ENCODE assay signal across 8 cellular contexts in the genomic region with DNA sequence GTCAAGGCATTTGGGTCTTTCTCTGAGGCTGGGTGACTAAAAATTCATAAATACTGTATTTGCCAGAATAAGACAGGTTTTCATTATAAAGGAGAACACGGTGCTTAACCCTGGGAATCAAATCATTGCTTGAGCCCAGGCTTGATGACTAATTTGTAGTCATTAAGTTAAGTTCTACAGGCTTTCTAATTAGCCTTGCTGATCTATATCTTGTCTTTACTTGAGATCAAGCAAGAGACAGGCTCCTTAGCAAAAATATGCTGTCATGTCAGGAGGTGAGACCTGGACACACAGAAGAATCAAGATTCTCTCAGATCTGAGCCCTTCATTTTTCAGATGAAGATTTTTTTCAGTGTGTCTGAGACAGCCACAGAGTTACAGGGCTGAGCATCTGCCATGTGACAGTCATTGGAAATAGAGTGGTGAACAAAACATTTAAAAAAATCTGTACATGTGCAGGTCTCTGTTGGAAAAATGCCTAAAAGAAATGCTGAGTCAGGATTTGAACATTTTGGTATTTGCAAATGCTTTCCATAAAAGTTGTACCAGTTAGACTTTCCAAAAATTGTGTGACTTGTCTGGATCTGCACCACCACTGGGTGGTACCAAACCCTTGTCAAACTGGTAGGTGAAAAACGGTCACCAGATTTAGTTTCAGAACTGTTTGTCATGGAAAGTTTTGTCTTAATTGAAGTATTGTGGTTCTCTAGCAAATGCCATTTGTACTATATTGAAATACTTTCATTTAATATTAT. TPM values are rescaled to one million over a fixed set of nuclear protein-coding genes. Genes with fewer than 3 reads are reported as not detected.
DNase-seq lines count a peak whose midpoint lies in the region; ATAC-seq, FAIRE-seq and TF ChIP-seq lines count a peak whose summit lies in the region.

No MANE protein-coding gene starts in this region.

- H3K36me3 Mint-ChIP-seq in activated CD8-positive, alpha-beta memory T cell treated with anti-CD3 and anti-CD28 coated beads, Interleukin-2, amount 10 ng/mL, durations not matched to agents 7 days and 5 days: peaks cover 37% of the 10 kb centered on the region
- H3K36me3 Mint-ChIP-seq in stimulated activated effector memory CD8-positive, alpha-beta T cell treated with anti-CD3 and anti-CD28 coated beads, Interleukin-12 subunit alpha, Interleukin-12 subunit beta, amount 100 ng/mL, for 72 hours: peaks cover 6% of the 10 kb centered on the region

- H4K20me1 ChIP-seq in GM12878 (ENCODE audit: control insufficient read depth, insufficient read depth): no peaks in the 10 kb centered on the region

- peak; percentile 57 for FAIRE-seq in GM12878 (lab: Jason Lieb, UNC)

- ATAC-seq in activated CD8-positive, alpha-beta memory T cell treated with anti-CD3 and anti-CD28 coated beads, Interleukin-2, amount 10 ng/mL, durations not matched to agents 7 days and 5 days: peak; percentile 67
- peak; percentile 78 for ATAC-seq in GM12878
- ATAC-seq in stimulated activated effector memory CD8-positive, alpha-beta T cell treated with anti-CD3 and anti-CD28 coated beads, Interleukin-12 subunit alpha, Interleukin-12 subunit beta, amount 100 ng/mL, for 72 hours: peak; percentile 83

- RAD21 ChIA-PET in GM12878 (lab: Charles Lee; ENCODE audit: unreplicated experiment): interaction anchor here (0.6 kb wide), 1 partner anchor 9 kb away, joined by 3 read pairs; no protein-coding TSS in a partner anchor

- H3K79me2 ChIP-seq in GM12878 (ENCODE audit: control insufficient read depth, insufficient read depth, low read length): no peaks in the 10 kb centered on the region

- no peak overlapping the region for H3K27ac ChIP-seq in GM12878 (ENCODE audit: control insufficient read depth, insufficient read depth)

- in situ Hi-C loops in GM12878 (cut with MboI): no loop called here

- POLR2A ChIA-PET in GM12878 (lab: Charles Lee): interaction anchor here (1.2 kb wide), 1 partner anchor 8 kb away, joined by 4 read pairs; no protein-coding TSS in a partner anchor

- peak overlapping the region; percentile 73 for H3K27ac Mint-ChIP-seq in activated CD8-positive, alpha-beta memory T cell treated with anti-CD3 and anti-CD28 coated beads, Interleukin-2, amount 10 ng/mL, durations not matched to agents 7 days and 5 days
- peak overlapping the region; percentile 72 for H3K27ac Mint-ChIP-seq in stimulated activated effector memory CD8-positive, alpha-beta T cell treated with anti-CD3 and anti-CD28 coated beads, Interleukin-12 subunit alpha, Interleukin-12 subunit beta, amount 100 ng/mL, for 72 hours

- H2AFZ ChIP-seq in GM12878 (ENCODE audit: control insufficient read depth, low read depth, low read length): no peak overlapping the region

- no peak overlapping the region for H3K9ac ChIP-seq in GM12878 (ENCODE audit: control insufficient read depth, insufficient read depth, low read length)

- peaks cover 19% of the 10 kb centered on the region for H3K4me1 Mint-ChIP-seq in activated CD8-positive, alpha-beta memory T cell treated with anti-CD3 and anti-CD28 coated beads, Interleukin-2, amount 10 ng/mL, durations not matched to agents 7 days and 5 days
- H3K4me1 Mint-ChIP-seq in stimulated activated effector memory CD8-positive, alpha-beta T cell treated with anti-CD3 and anti-CD28 coated beads, Interleukin-12 subunit alpha, Interleukin-12 subunit beta, amount 100 ng/mL, for 72 hours: peaks cover 14% of the 10 kb centered on the region

- peak; percentile 30 to 68 (median 35); a peak in 5 of 6 replicates for TF ChIP-seq CTCF in GM12878 (IDR thresholded peaks at IDR 0.05 in 2 of 3, conservative IDR thresholded peaks at IDR 0.05 in 1 of 3; ENCODE audit: control insufficient read depth in 2 of 3, extremely low read depth in 1 of 3, insufficient read depth in 1 of 3, low read depth in 3 of 3, low read length in 3 of 3)

- 45% methylated on average over 2 of the region's 2 CpGs for WGBS in GM12878 (ENCODE audit: insufficient coverage, insufficient replicate concordance, low lambda C conversion rate, missing lambda C conversion rate)

- H3K4me3 Mint-ChIP-seq in activated CD8-positive, alpha-beta memory T cell treated with anti-CD3 and anti-CD28 coated beads, Interleukin-2, amount 10 ng/mL, durations not matched to agents 7 days and 5 days: no peak overlapping the region
- no peak overlapping the region for H3K4me3 Mint-ChIP-seq in stimulated activated effector memory CD8-positive, alpha-beta T cell treated with anti-CD3 and anti-CD28 coated beads, Interleukin-12 subunit alpha, Interleukin-12 subunit beta, amount 100 ng/mL, for 72 hours

- peak; percentile 58 for TF ChIP-seq RAD21 in GM12878 (IDR thresholded peaks at IDR 0.05; ENCODE audit: insufficient read depth, low read depth, low read length)

- H3K9me3 ChIP-seq in GM12878 (replicated peaks; ENCODE audit: control insufficient read depth, insufficient read depth, low read length): no peaks in the 10 kb centered on the region

- TF ChIP-seq POLR2A in GM12878 (IDR thresholded peaks at IDR 0.05; ENCODE audit: low read depth, low read length): no peak

- H3K4me3 ChIP-seq in GM12878: no peak overlapping the region

- H3K27me3 ChIP-seq in GM12878 (replicated peaks in 1 of 2; ENCODE audit: control insufficient read depth in 2 of 2, insufficient read depth in 2 of 2, low read length in 1 of 2): no peaks in the 10 kb centered on the region

- H3K4me1 ChIP-seq in GM12878 (ENCODE audit: control insufficient read depth, insufficient read depth, low read length): no peaks in the 10 kb centered on the region

- BruUV-seq in GM12878 (replicated peaks; lab: Mats Ljungman, UMichigan): no TSS peak

- intact Hi-C loops in GM12878 (cut with micrococcal nuclease; ENCODE audit: unreplicated experiment): no loop called here

- SMC1A ChIA-PET in GM12878 (lab: Charles Lee; ENCODE audit: uncharacterized antibody, unreplicated experiment): no interaction called here

- peaks cover 0 to 7% of the 10 kb centered on the region in 2 experiments; a peak in 3 of 4 replicates for H3K36me3 ChIP-seq in GM12878 (ENCODE audit: control insufficient read depth in 2 of 2, insufficient read depth in 2 of 2, low read length in 1 of 2)

- no peak overlapping the region for H3K4me2 ChIP-seq in GM12878 (ENCODE audit: control insufficient read depth, insufficient read depth)

- no peaks in the 10 kb centered on the region for H3K9me3 Mint-ChIP-seq in activated CD8-positive, alpha-beta memory T cell treated with anti-CD3 and anti-CD28 coated beads, Interleukin-2, amount 10 ng/mL, durations not matched to agents 7 days and 5 days (ENCODE audit: low read depth)
- no peaks in the 10 kb centered on the region for H3K9me3 Mint-ChIP-seq in stimulated activated effector memory CD8-positive, alpha-beta T cell treated with anti-CD3 and anti-CD28 coated beads, Interleukin-12 subunit alpha, Interleukin-12 subunit beta, amount 100 ng/mL, for 72 hours

- 0 out of 4 replicates have a peak, but pooled peaks of 1 of the 2 experiments have one; percentile 13 for TF ChIP-seq EP300 in GM12878 (IDR thresholded peaks at IDR 0.05; ENCODE audit: borderline replicate concordance in 1 of 2, control insufficient read depth in 1 of 2, low read depth in 2 of 2, low read length in 2 of 2)

- H3K27me3 Mint-ChIP-seq in activated CD8-positive, alpha-beta memory T cell treated with anti-CD3 and anti-CD28 coated beads, Interleukin-2, amount 10 ng/mL, durations not matched to agents 7 days and 5 days: no peaks in the 10 kb centered on the region

- peak; percentile 54 for DNase-seq in activated CD8-positive, alpha-beta memory T cell treated with anti-CD3 and anti-CD28 coated beads, Interleukin-2, amount 10 ng/mL, durations not matched to agents 7 days and 5 days
- no peak for DNase-seq in activated CD8-positive, alpha-beta memory T cell treated with anti-CD3 and anti-CD28 coated beads, Interleukin-2, amount 50 U/mL, for 48 hours
- DNase-seq in LHCN-M2 (ENCODE audit: low read depth) (peak; percentile 41), GM12878 (ENCODE audit: low read depth, low spot score) (no peak), ecto neural progenitor cell (ENCODE audit: low spot score) (no peak), NCI-H2227 (lab: John Stamatoyannopoulos, UW; ENCODE audit: unreplicated experiment) (no peak), Ammon's horn (ENCODE audit: low spot score) (no peak)
- peak in 1 of 2 donors; percentile 46 for DNase-seq in stimulated activated effector memory CD8-positive, alpha-beta T cell treated with anti-CD3 and anti-CD28 coated beads, Interleukin-12 subunit alpha, Interleukin-12 subunit beta, amount 100 ng/mL, for 72 hours (ENCODE audit: low spot score in 2 of 2)

- CTCF ChIA-PET in activated CD8-positive, alpha-beta memory T cell treated with anti-CD3 and anti-CD28 coated beads, Interleukin-2, amount 10 ng/mL, durations not matched to agents 7 days and 5 days (lab: Charles Lee): interaction anchor here (1.5 to 1.6 kb wide), 2 partner anchors 12 to 17 kb away, joined by 4 to 6 read pairs; no protein-coding TSS in a partner anchor
- CTCF ChIA-PET in GM12878 (lab: Yijun Ruan, JAX): no interaction called here

TF ChIP-seq in GM12878, 131 proteins besides CTCF, POLR2A, EP300 and RAD21 (continues in another document):
- TF ChIP-seq CHD2 (IDR thresholded peaks at IDR 0.05; ENCODE audit: borderline replicate concordance, low read depth, low read length) (no peak), PAX5 (IDR thresholded peaks at IDR 0.05; ENCODE audit: borderline replicate concordance, low read depth, low read length) (no peak), ZNF217 (IDR thresholded peaks at IDR 0.05) (no peak), BRCA1 (IDR thresholded peaks at IDR 0.05; ENCODE audit: low read depth, low read length) (no peak)

RNA-seq across cellular contexts. Expression of a gene that starts 14.7 kb away (rescaled TPM):
- 10 to 100 TPM; 75.5 to 77.2 TPM for total RNA-seq in activated CD8-positive, alpha-beta memory T cell treated with anti-CD3 and anti-CD28 coated beads, Interleukin-2, amount 10 ng/mL, durations not matched to agents 7 days and 5 days
- total RNA-seq in LHCN-M2 (2014; rRNA removed) (183 and 196 TPM in 2 replicates), GM12878 (2014; rRNA removed) (75.9 and 80.8 TPM in 2 replicates), GM12878 (2014; rRNA removed; fragmentation: Illumina TruSeq; extraction: Trizol) (88.9 and 91.5 TPM in 2 replicates), GM12878 (2021) (57.1 and 62.2 TPM in 2 replicates)
- 58.1 TPM for polyA plus RNA-seq in LHCN-M2 (2012)
- total RNA-seq in GM12878 (2013; cell fraction: nucleolus; rRNA removed): 41.0 and 49.3 TPM in 2 replicates
- polyA plus RNA-seq in GM12878 (2011; ENCODE audit: low read depth): 39.0 TPM
- polyA plus RNA-seq in GM12878 (2011; rRNA removed) (139 and 177 TPM in 2 replicates), GM12878 (2014; fragmentation: Illumina TruSeq; extraction: Trizol) (88.4 and 106 TPM in 2 replicates), GM12878 (2014; fragmentation: Nextera tagmentation; extraction: Ambion mirVana) (10 to 100 TPM; 58.2 to 93.5 TPM), GM12878 (2014; rRNA removed) (96.1 and 97.9 TPM in 2 replicates), GM12878 (2016; fragmentation: Nextera tagmentation; extraction: Ambion mirVana) (100 to 1,000 TPM; 127 to 130 TPM)
- 46.3 and 51.9 TPM in 2 replicates for polyA plus RNA-seq in GM12878 (2011; cell fraction: cytosol; rRNA removed)
- polyA plus RNA-seq in GM12878 (2011; cell fraction: nucleus; rRNA removed): 33.2 and 35.9 TPM in 2 replicates
- 43.1 and 51.9 TPM in 2 replicates for polyA plus RNA-seq in GM12878 (2012)
- 50.1 and 63.1 TPM in 2 replicates for polyA minus RNA-seq in GM12878 (2011; rRNA and poly(A)+ RNA removed)
- 13.9 and 19.0 TPM in 2 replicates for polyA minus RNA-seq in GM12878 (2011; cell fraction: cytosol; rRNA and poly(A)+ RNA removed)
- polyA minus RNA-seq in GM12878 (2011; cell fraction: nucleus; rRNA and poly(A)+ RNA removed): 5.8 and 15.5 TPM in 2 replicates

Comparison
In these comparisons a context has a peak if more than half of its experiments do, and no peak if none do; other contexts are left out.
1. DNase-seq: peak in activated CD8-positive, alpha-beta memory T cell treated with anti-CD3 and anti-CD28 coated beads, Interleukin-2, amount 10 ng/mL, durations not matched to agents 7 days and 5 days (single experiment) and LHCN-M2 (single experiment); none in activated CD8-positive, alpha-beta memory T cell treated with anti-CD3 and anti-CD28 coated beads, Interleukin-2, amount 50 U/mL, for 48 hours (single experiment), GM12878 (single experiment), ecto neural progenitor cell (single experiment), NCI-H2227 (single experiment) and Ammon's horn (single experiment).
2. Peak in every context shown above with its lines, with median percentiles within 50 percentile points of each other: ATAC-seq.